ENCODE assay signal across 28 cellular contexts in genomic region chr2:64500549-64500948, GRCh38.
"Had no signal": no experiment of that assay in that cellular context is flagged by ENCODE, and none has a peak within 500 bp of the region (broad histone marks: within the 10 kb centered on the region; RNA-seq: fewer than 3 reads in every experiment).

No MANE protein-coding gene starts in this region.

- H3K36me3 ChIP-seq: left lung, lower lobe of right lung, pancreas, prostate gland, stomach, thyroid gland, transverse colon, upper lobe of left lung, vagina had no signal

- H3K9me3 Mint-ChIP-seq: naive thymus-derived CD8-positive, alpha-beta T cell; nephron progenitor cell; stimulated activated naive B cell treated with anti-CD40 and anti-IgM and Interleukin-4, amounts not matched to agents 10 μg/mL and 1 μg/mL and 100 μg/mL, for 72 hours had no signal

- H3K4me1 Mint-ChIP-seq: naive thymus-derived CD8-positive, alpha-beta T cell had no signal

- ATAC-seq: left colon; left lung; lower lobe of right lung; naive thymus-derived CD8-positive, alpha-beta T cell; pancreas; right cardiac atrium; sciatic nerve; stimulated activated naive B cell treated with anti-CD40 and anti-IgM and Interleukin-4, amounts not matched to agents 10 μg/mL and 1 μg/mL and 100 μg/mL, for 72 hours; stimulated activated naive CD8-positive, alpha-beta T cell treated with anti-CD3 and anti-CD28 coated beads, Interleukin-15, Interleukin-2, amounts not matched to agents 100 U/mL and 50 U/mL, for 24 hours had no signal

- H3K4me3 ChIP-seq: hepatocyte, left lung, lower lobe of right lung, pancreas, prostate gland, skin epidermis, stomach, testis, thyroid gland, transverse colon, upper lobe of left lung, vagina had no signal

- H3K9me3 ChIP-seq: left lung, lower lobe of right lung, pancreas, prostate gland, stomach, testis, thyroid gland, transverse colon, upper lobe of left lung, vagina had no signal

- H3K27ac ChIP-seq: hepatocyte, left lung, lower lobe of right lung, pancreas, prostate gland, skin epidermis, stomach, testis, thyroid gland, transverse colon, upper lobe of left lung, vagina had no signal

- H3K4me2 ChIP-seq: hepatocyte had no signal

- DNase-seq: left colon; left lung; lower lobe of right lung; mammary epithelial cell; mesenchymal stem cell; naive thymus-derived CD8-positive, alpha-beta T cell; nephron progenitor cell; pancreas; posterior cingulate gyrus; retina; right cardiac atrium; stimulated activated CD4-positive, alpha-beta T cell treated with anti-CD3 and anti-CD28 coated beads, Interleukin-12 subunit alpha, Interleukin-12 subunit beta, amount 100 ng/mL, for 4 hours; stimulated activated CD4-positive, alpha-beta T cell treated with anti-CD3 and anti-CD28 coated beads, Interleukin-15, amount 100 ng/mL, for 24 hours; stimulated activated CD4-positive, alpha-beta T cell treated with anti-CD3 and anti-CD28 coated beads, Interleukin-2, amount 100 ng/mL, for 24 hours; stimulated activated CD4-positive, alpha-beta T cell treated with anti-CD3 and anti-CD28 coated beads, Interleukin-4, amount 100 ng/mL, for 1 hour; stimulated activated naive B cell treated with anti-CD40 and anti-IgM and Interleukin-4, amounts not matched to agents 10 μg/mL and 1 μg/mL and 100 μg/mL, for 72 hours; stimulated activated naive CD8-positive, alpha-beta T cell treated with anti-CD3 and anti-CD28 coated beads, Interleukin-15, Interleukin-2, amounts not matched to agents 100 U/mL and 50 U/mL, for 24 hours; stomach; testis; thyroid gland; transverse colon; upper lobe of left lung had no signal

- H2AFZ ChIP-seq: hepatocyte had no signal

- H3K4me1 ChIP-seq: left lung, lower lobe of right lung, pancreas, stomach, testis, thyroid gland, transverse colon, upper lobe of left lung, vagina had no signal

- FAIRE-seq: keratinocyte, pancreas had no signal

- H3K4me3 Mint-ChIP-seq: naive thymus-derived CD8-positive, alpha-beta T cell; nephron progenitor cell; stimulated activated naive B cell treated with anti-CD40 and anti-IgM and Interleukin-4, amounts not matched to agents 10 μg/mL and 1 μg/mL and 100 μg/mL, for 72 hours had no signal

- H3K27me3 ChIP-seq: hepatocyte, left lung, pancreas, testis, thyroid gland, transverse colon, upper lobe of left lung, vagina had no signal

- H3K79me2 ChIP-seq: hepatocyte had no signal

- H3K36me3 Mint-ChIP-seq: naive thymus-derived CD8-positive, alpha-beta T cell; stimulated activated naive B cell treated with anti-CD40 and anti-IgM and Interleukin-4, amounts not matched to agents 10 μg/mL and 1 μg/mL and 100 μg/mL, for 72 hours had no signal

- H3K27ac Mint-ChIP-seq: nephron progenitor cell; stimulated activated naive B cell treated with anti-CD40 and anti-IgM and Interleukin-4, amounts not matched to agents 10 μg/mL and 1 μg/mL and 100 μg/mL, for 72 hours had no signal
